In the genomic region with DNA sequence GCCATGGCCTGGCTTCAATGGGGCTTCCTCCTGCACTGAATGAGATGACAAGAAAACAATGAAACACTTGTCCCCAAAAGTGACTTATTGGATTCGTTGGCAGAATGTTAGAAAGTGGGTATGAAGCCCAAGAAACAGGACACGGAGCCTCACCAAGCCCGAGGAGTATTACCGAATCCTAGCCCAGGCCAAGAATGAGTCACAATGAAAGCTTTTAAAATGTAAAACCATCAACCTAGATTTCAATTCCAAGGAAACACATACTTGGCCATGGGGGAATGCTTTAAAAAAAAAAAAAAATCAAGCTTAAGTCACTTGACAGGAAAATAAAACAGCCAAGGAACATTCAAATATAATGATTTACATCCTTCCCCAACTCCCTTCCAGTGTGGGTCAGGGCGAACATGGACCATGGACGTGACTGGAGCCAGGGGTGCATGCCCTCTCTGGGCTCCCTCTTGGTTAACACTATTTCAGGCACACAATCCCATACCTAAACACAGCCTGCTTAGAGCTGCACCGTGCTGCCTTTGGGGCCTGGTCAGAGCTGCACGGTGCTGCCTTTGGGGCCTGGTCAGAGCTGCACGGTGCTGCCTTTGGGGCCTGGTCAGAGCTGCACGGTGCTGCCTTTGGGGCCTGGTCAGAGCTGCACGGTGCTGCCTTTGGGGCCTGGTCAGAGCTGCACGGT, we compare ENCODE assay signal across 13 cellular contexts. TPM values are rescaled to one million over a fixed set of nuclear protein-coding genes. Genes with fewer than 3 reads are reported as not detected.
DNase-seq lines count a peak whose midpoint lies in the region; ATAC-seq, FAIRE-seq and TF ChIP-seq lines count a peak whose summit lies in the region.
"Had no signal": no experiment of that assay in that cellular context is flagged by ENCODE, and none has a peak within 500 bp of the region (broad histone marks: within the 10 kb centered on the region; RNA-seq: fewer than 3 reads in every experiment).

No MANE protein-coding gene starts in this region.

- peaks cover 17% of the 10 kb centered on the region; the same call in 1 of the 2 replicates for H3K23me2 ChIP-seq in H1 (ENCODE audit: low read depth, low read length)

- no peak overlapping the region for H3K14ac ChIP-seq in H1 (ENCODE audit: insufficient read length)

- H3K27ac ChIP-seq in H1 (ENCODE audit: low read depth, low read length), result no peak overlapping the region

- ATAC-seq in T-helper 17 cell, result no peak
- ATAC-seq: Panc1 had no signal

- FAIRE-seq in H1 (lab: Jason Lieb, UNC), result no peak
- FAIRE-seq: TTC549 had no signal

- peaks cover 0 to 15% of the 10 kb centered on the region in 2 experiments; a peak in 2 of 4 replicates for H3K79me2 ChIP-seq in H1 (ENCODE audit: control insufficient read depth in 1 of 2, insufficient read depth in 2 of 2, low read length in 2 of 2)

- peaks cover 17% of the 10 kb centered on the region for H3K4me1 Mint-ChIP-seq in T-helper 17 cell

- H3K4me3 ChIP-seq in AG04449 (ENCODE audit: low read depth, low read length) (no peak overlapping the region), H1 (ENCODE audit: extremely low read depth in 1 of 4, insufficient read depth in 2 of 4, low read depth in 3 of 4, low read length in 4 of 4) (no peak overlapping the region)
- H3K4me3 ChIP-seq: stomach had no signal

- 79% methylated on average over 9 of the region's 12 CpGs; no CpG with 5 or more reads in 1 of the 2 experiments for whole genome bisulfite sequencing in H1 (ENCODE audit: extremely low coverage in 1 of 2, insufficient coverage in 1 of 2, insufficient read length in 1 of 2, insufficient replicate concordance in 2 of 2, low coverage in 1 of 2, low lambda C conversion rate in 2 of 2, missing lambda C conversion rate in 1 of 2), 2 experiments

- H4K20me1 ChIP-seq in H1 (replicated peaks in 1 of 2; ENCODE audit: control insufficient read depth in 1 of 2, insufficient read depth in 2 of 2, low read length in 2 of 2), result no peaks in the 10 kb centered on the region

- POLR2A ChIA-PET in AG04449 (lab: Yijun Ruan, JAX) (interaction anchor here (0.6 to 2.1 kb wide), 5 partner anchors 8 to 133 kb away, joined by 3 to 10 read pairs (median 3); a partner anchor contains a TSS), H1 (lab: Charles Lee; ENCODE audit: partially characterized antibody) (interaction anchor here (0.7 to 2.3 kb wide), 11 partner anchors 9 to 205 kb away, joined by 3 to 10 read pairs (median 4); a partner anchor contains a TSS)

- no peak overlapping the region for H3K56ac ChIP-seq in H1 (replicated peaks; ENCODE audit: insufficient read length, low read depth, low read length)

- no peak for TF ChIP-seq CTCF in AG04449 (IDR thresholded peaks at IDR 0.05; ENCODE audit: insufficient read depth, low read length, missing control alignments)
- TF ChIP-seq CTCF in H1 (IDR thresholded peaks at IDR 0.05; ENCODE audit: control extremely low read depth in 1 of 3, insufficient read depth in 1 of 3, low read depth in 1 of 3, low read length in 3 of 3), result no peak
- TF ChIP-seq CTCF in GM20000 (IDR thresholded peaks at IDR 0.05; ENCODE audit: extremely low read depth, missing control alignments), result no peak

- H2BK15ac ChIP-seq in H1 (ENCODE audit: low read length), result no peak overlapping the region

- no peak overlapping the region for H4K5ac ChIP-seq in H1 (ENCODE audit: insufficient read length, low read depth, low read length)

- no peak overlapping the region for H3K4me3 Mint-ChIP-seq in T-helper 17 cell

- H3K18ac ChIP-seq in H1 (ENCODE audit: extremely low read depth, low read length), result no peak overlapping the region

- H3K36me3 Mint-ChIP-seq in T-helper 17 cell (ENCODE audit: low read depth), result peaks cover 4% of the 10 kb centered on the region

- H4K91ac ChIP-seq in H1 (replicated peaks; ENCODE audit: insufficient read length, low read length), result peak overlapping the region; percentile 45

- H3K27me3 Mint-ChIP-seq in T-helper 17 cell, result peaks cover 3% of the 10 kb centered on the region

- H3K9ac ChIP-seq in H1 (replicated peaks in 1 of 4; ENCODE audit: extremely low read depth in 1 of 4, low read depth in 3 of 4, low read length in 3 of 4), result no peak overlapping the region

- peak; percentile 50 for DNase-seq in AG04449 (ENCODE audit: low read depth, low spot score)
- peak; percentile 44 for DNase-seq in HS-5 (ENCODE audit: low read depth)
- DNase-seq in H1 (ENCODE audit: low read depth in 1 of 2, low spot score in 2 of 2), result peak in 1 of 2 experiments; percentile 43
- peak; percentile 54 for DNase-seq in pons (ENCODE audit: low spot score)
- no peak for DNase-seq in GM20000 (ENCODE audit: low spot score)
- no peak for DNase-seq in HuH-7 (ENCODE audit: low spot score)
- DNase-seq in DMS53 (lab: John Stamatoyannopoulos, UW), result no peak
- no peak for DNase-seq in T-helper 17 cell
- DNase-seq: nucleus accumbens; stimulated activated CD4-positive, alpha-beta T cell treated with anti-CD3 and anti-CD28 coated beads, Interleukin-4, amount 100 ng/mL, for 4 hours; stomach had no signal

- H4K8ac ChIP-seq in H1 (ENCODE audit: extremely low read depth, insufficient read depth, low read length), result no peak overlapping the region

- no peak overlapping the region for H3K23ac ChIP-seq in H1 (ENCODE audit: insufficient read length)

- peaks cover 0 to 3% (median 0%) of the 10 kb centered on the region in 4 experiments; a peak in 2 of 7 replicates for H3K27me3 ChIP-seq in H1 (replicated peaks in 1 of 4; ENCODE audit: control insufficient read depth in 3 of 4, extremely low read depth in 1 of 4, insufficient read depth in 3 of 4, low read length in 3 of 4)
- H3K27me3 ChIP-seq: stomach had no signal

- H2BK20ac ChIP-seq in H1 (ENCODE audit: low read length), result peak overlapping the region; percentile 40; the same call in 1 of the 2 replicates

- H3K79me1 ChIP-seq in H1 (ENCODE audit: low read depth, low read length), result no peaks in the 10 kb centered on the region

- no peak overlapping the region for H3K4ac ChIP-seq in H1 (replicated peaks; ENCODE audit: insufficient read length, low read depth, low read length)

- H3K27ac Mint-ChIP-seq in T-helper 17 cell, result no peak overlapping the region

- H2AFZ ChIP-seq in H1 (ENCODE audit: low read length), result no peak overlapping the region

- TF ChIP-seq EP300 in H1 (IDR thresholded peaks at IDR 0.05; ENCODE audit: borderline replicate concordance in 1 of 2, low read depth in 2 of 2, low read length in 2 of 2), result no peak

- TF ChIP-seq RAD21 in H1 (IDR thresholded peaks at IDR 0.05 in 1 of 2, conservative IDR thresholded peaks at IDR 0.05 in 1 of 2; ENCODE audit: low read depth in 2 of 2, low read length in 2 of 2), result no peak

- no peaks in the 10 kb centered on the region for H3K9me3 ChIP-seq in H1 (ENCODE audit: insufficient read depth in 2 of 2, low read depth in 1 of 2, low read length in 1 of 2)
- H3K9me3 ChIP-seq in T-helper 17 cell (ENCODE audit: control insufficient read depth, low read length, poor library complexity, severe bottlenecking), result no peaks in the 10 kb centered on the region
- H3K9me3 ChIP-seq: stomach had no signal

- H2BK12ac ChIP-seq in H1 (ENCODE audit: low read depth, low read length), result no peak overlapping the region

- CTCF ChIA-PET in AG04449 (lab: Yijun Ruan, JAX), result interaction anchor here (0.9 to 2.1 kb wide), 10 partner anchors 9 to 807 kb away, joined by 3 to 11 read pairs (median 4); no protein-coding TSS in a partner anchor
- CTCF ChIA-PET in H1 (lab: Charles Lee; ENCODE audit: partially characterized antibody), result interaction anchor here (0.7 to 7.7 kb wide), 20 partner anchors 9 to 872 kb away, joined by 3 to 57 read pairs (median 4); no protein-coding TSS in a partner anchor

- no peak for TF ChIP-seq POLR2A in H1 (IDR thresholded peaks at IDR 0.05; ENCODE audit: control extremely low read depth in 1 of 2, low read depth in 2 of 2, low read length in 2 of 2)

- no peak overlapping the region for H2BK5ac ChIP-seq in H1 (ENCODE audit: low read depth, low read length)

- H3K4me1 ChIP-seq in H1 (replicated peaks in 1 of 4; ENCODE audit: control insufficient read depth in 3 of 4, insufficient read depth in 4 of 4, low read length in 3 of 4), result peaks cover 0 to 4% (median 2%) of the 10 kb centered on the region in 4 experiments; a peak in 4 of 7 replicates

- no peak overlapping the region for H2AK5ac ChIP-seq in H1 (ENCODE audit: low read depth, low read length)

- H3K4me2 ChIP-seq in H1 (ENCODE audit: insufficient read depth in 1 of 2, low read depth in 2 of 2, low read length in 2 of 2), result no peak overlapping the region

- no peak overlapping the region for H2BK120ac ChIP-seq in H1 (replicated peaks; ENCODE audit: low read depth, low read length)

- H3K36me3 ChIP-seq in H1 (ENCODE audit: control insufficient read depth in 2 of 4, insufficient read depth in 4 of 4, low read length in 3 of 4), result no peaks in the 10 kb centered on the region
- H3K36me3 ChIP-seq: stomach had no signal

TF ChIP-seq in H1, 55 proteins besides CTCF, POLR2A, EP300 and RAD21:
- TF ChIP-seq, protein P1, sequence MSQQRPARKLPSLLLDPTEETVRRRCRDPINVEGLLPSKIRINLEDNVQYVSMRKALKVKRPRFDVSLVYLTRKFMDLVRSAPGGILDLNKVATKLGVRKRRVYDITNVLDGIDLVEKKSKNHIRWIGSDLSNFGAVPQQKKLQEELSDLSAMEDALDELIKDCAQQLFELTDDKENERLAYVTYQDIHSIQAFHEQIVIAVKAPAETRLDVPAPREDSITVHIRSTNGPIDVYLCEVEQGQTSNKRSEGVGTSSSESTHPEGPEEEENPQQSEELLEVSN (IDR thresholded peaks at IDR 0.05), result no peak
- TF ChIP-seq PHF8 (conservative IDR thresholded peaks at IDR 0.05; ENCODE audit: low read depth, low read length), result no peak

RNA-seq across cellular contexts. Expression of a gene that starts 3.1 kb away (rescaled TPM):
- 61.6 and 64.4 TPM in 2 replicates for total RNA-seq in H1 (2021; fragmentation: NEBNext Ultra II Directional; extraction: Animal tissue kit (Norgen Biotek cat#: 25700))
- polyA plus RNA-seq in H1 (2011; rRNA removed), result 45.2 and 45.3 TPM in 2 replicates
- polyA plus RNA-seq in H1 (2011; cell fraction: cytosol; rRNA removed), result 87.2 TPM
- 65.1 TPM for polyA plus RNA-seq in H1 (2011; cell fraction: nucleus; rRNA removed)
- 67.7 to 88.0 TPM (median 78.0 TPM) in 4 replicates for polyA plus RNA-seq in H1 (2012, experiment 1 of 2)
- polyA plus RNA-seq in H1 (2012, experiment 2 of 2), result 9.0 TPM
- 60.8 TPM for polyA plus RNA-seq in H1 (2013, experiment 1 of 2)
- polyA plus RNA-seq in H1 (2013, experiment 2 of 2), result 50.5 TPM
- 45.0 and 48.5 TPM in 2 replicates for polyA minus RNA-seq in H1 (2011; rRNA and poly(A)+ RNA removed)
- 32.7 TPM for polyA minus RNA-seq in H1 (2011; cell fraction: cytosol; rRNA and poly(A)+ RNA removed)
- 46.7 TPM for polyA minus RNA-seq in H1 (2011; cell fraction: nucleus; rRNA and poly(A)+ RNA removed)
- total RNA-seq in T-helper 17 cell, result 100 to 1,000 TPM; 161 to 167 TPM

RNA-seq across cellular contexts. Expression of a gene that starts 44.6 kb away (rescaled TPM):
- total RNA-seq in H1 (2021; fragmentation: NEBNext Ultra II Directional; extraction: Animal tissue kit (Norgen Biotek cat#: 25700)), result 26.7 and 26.8 TPM in 2 replicates
- polyA plus RNA-seq in H1 (2011; rRNA removed), result 12.4 and 26.3 TPM in 2 replicates
- 20.2 TPM for polyA plus RNA-seq in H1 (2011; cell fraction: cytosol; rRNA removed)
- 166 TPM for polyA plus RNA-seq in H1 (2011; cell fraction: nucleus; rRNA removed)
- polyA plus RNA-seq in H1 (2012, experiment 1 of 2), result 30.4 to 43.7 TPM (median 40.6 TPM) in 4 replicates
- polyA plus RNA-seq in H1 (2012, experiment 2 of 2), result 20.7 TPM
- 16.9 TPM for polyA plus RNA-seq in H1 (2013, experiment 1 of 2)
- 14.3 TPM for polyA plus RNA-seq in H1 (2013, experiment 2 of 2)
- 7.0 and 9.4 TPM in 2 replicates for polyA minus RNA-seq in H1 (2011; rRNA and poly(A)+ RNA removed)
- polyA minus RNA-seq in H1 (2011; cell fraction: cytosol; rRNA and poly(A)+ RNA removed), result 9.7 TPM
- 37.9 TPM for polyA minus RNA-seq in H1 (2011; cell fraction: nucleus; rRNA and poly(A)+ RNA removed)
- total RNA-seq in T-helper 17 cell, result 10 to 100 TPM; 59.2 to 64.8 TPM

Comparison
In these comparisons a context has a peak if more than half of its experiments do, and no peak if none do; other contexts are left out.
1. DNase-seq: peak in AG04449 (single experiment), HS-5 (single experiment) and pons (single experiment); none in GM20000 (single experiment), HuH-7 (single experiment), DMS53 (single experiment) and T-helper 17 cell (0 of 3).